ENCODE assay signal across 7 cellular contexts in genomic region chr6:32042276-32042675, GRCh38. TPM values are rescaled to one million over a fixed set of nuclear protein-coding genes. Genes with fewer than 3 reads are reported as not detected.
"Had no signal": no experiment of that assay in that cellular context is flagged by ENCODE, and none has a peak within 500 bp of the region (broad histone marks: within the 10 kb centered on the region; RNA-seq: fewer than 3 reads in every experiment).

No MANE protein-coding gene starts in this region.

RNA-seq across cellular contexts. Expression of gene CYP21A2, which starts 4.1 kb away (rescaled TPM):
- total RNA-seq: OCI-LY7, PC-3, RPMI7951, SJCRH30, SJSA1, SK-MEL-5 had no signal
- polyA plus RNA-seq: SK-N-SH had no signal
